8 cellular contexts compared by ENCODE assay signal in the genomic region with DNA sequence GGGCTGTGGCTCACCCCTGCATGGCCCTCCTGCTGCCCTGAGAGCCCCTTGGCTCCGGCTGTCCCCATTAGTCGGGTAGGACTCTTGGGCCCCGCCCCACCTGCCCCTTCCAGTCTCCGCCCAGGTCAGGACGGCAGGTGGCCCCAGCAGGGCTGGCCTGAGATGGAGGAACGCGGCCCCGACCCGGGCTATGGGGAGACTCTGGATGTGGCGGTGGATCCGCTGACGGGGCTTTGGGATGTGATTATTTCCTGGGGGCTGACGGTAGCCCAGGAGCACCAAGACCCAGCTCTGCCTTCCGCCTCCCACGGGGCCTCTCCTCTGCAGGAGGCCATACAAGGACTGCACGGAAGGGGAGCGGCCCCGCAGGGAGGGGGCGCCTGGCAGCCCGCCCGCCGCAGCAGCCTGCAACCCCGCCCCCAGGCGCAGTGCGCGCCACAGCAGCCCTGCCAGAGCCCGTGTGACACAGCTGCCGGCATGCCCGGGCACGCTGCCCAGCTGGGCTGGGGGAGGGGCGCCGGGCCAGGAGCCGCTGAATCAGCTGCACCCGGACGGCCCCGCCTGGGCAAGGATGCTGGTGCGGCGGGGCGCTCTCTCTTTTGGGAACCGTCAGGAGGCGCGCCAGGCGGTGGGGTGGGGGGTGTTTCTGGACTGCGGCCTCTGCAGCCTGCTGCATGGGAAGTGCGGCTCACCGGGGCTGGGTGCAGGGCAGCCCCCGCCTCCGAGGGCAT. TPM values are rescaled to one million over a fixed set of nuclear protein-coding genes. Genes with fewer than 3 reads are reported as not detected.
A peak's percentile ranks its signal among the peaks of the same experiment; 100 is the strongest.
DNase-seq lines count a peak whose midpoint lies in the region; ATAC-seq and TF ChIP-seq lines count a peak whose summit lies in the region.

No MANE protein-coding gene starts in this region.

- peaks cover 2% of the 10 kb centered on the region for H3K36me3 Mint-ChIP-seq in endodermal cell (ENCODE audit: low read depth)

- H3K9me3 Mint-ChIP-seq in endodermal cell = no peaks in the 10 kb centered on the region

- ATAC-seq in GM21381 (IDR thresholded peaks at IDR 0.05; ENCODE audit: unreplicated experiment) = peak; percentile 72

- H3K9ac ChIP-seq in endodermal cell (ENCODE audit: extremely low read depth, low read length, poor library complexity, severe bottlenecking) = no peak overlapping the region

- H3K4me3 ChIP-seq in endodermal cell (ENCODE audit: low read length) (peak overlapping the region; percentile 49), mononuclear cell (ENCODE audit: low read length) (peak overlapping the region; percentile 35)

- peak overlapping the region; percentile 43 for H3K4me3 Mint-ChIP-seq in endodermal cell

- TF ChIP-seq CTCF in endodermal cell (conservative IDR thresholded peaks at IDR 0.05) = no peak

- H3K9me3 ChIP-seq in endodermal cell (ENCODE audit: control insufficient read depth, low read length) (no peaks in the 10 kb centered on the region), mononuclear cell (ENCODE audit: low read depth, low read length) (no peaks in the 10 kb centered on the region)

- DNase-seq in COR-L47 (lab: John Stamatoyannopoulos, UW) (peak; percentile 95), HT1080 (ENCODE audit: low read depth) (peak; percentile 96), NOMO-1 (lab: John Stamatoyannopoulos, UW; ENCODE audit: unreplicated experiment in 2 of 2) (peak; percentile 98 to 99), endodermal cell (peak; percentile 94)
- DNase-seq in activated CD8-positive, alpha-beta memory T cell treated with anti-CD3 and anti-CD28 coated beads, Interleukin-2, amount 50 U/mL, for 1 hour (ENCODE audit: extremely low read depth) = peak; percentile 66
- peak; percentile 86 to 90 for DNase-seq in stimulated activated CD8-positive, alpha-beta memory T cell treated with anti-CD3 and anti-CD28 coated beads, Interleukin-2, amount 100 ng/mL, for 48 hours (ENCODE audit: low read depth in 2 of 2)

- H3K36me3 ChIP-seq in endodermal cell (ENCODE audit: control insufficient read depth, insufficient read depth, low read length) = no peaks in the 10 kb centered on the region

- WGBS in endodermal cell (ENCODE audit: insufficient coverage in 1 of 2, insufficient read length in 1 of 2), 2 experiments = 5 to 8% methylated on average over 12 to 48 of the region's 48 CpGs

- H3K27me3 Mint-ChIP-seq in endodermal cell (ENCODE audit: insufficient read depth) = peaks cover 11% of the 10 kb centered on the region

- no peaks in the 10 kb centered on the region for H3K27me3 ChIP-seq in endodermal cell (ENCODE audit: control insufficient read depth, insufficient read depth, low read length, poor library complexity, severe bottlenecking)
- no peaks in the 10 kb centered on the region for H3K27me3 ChIP-seq in mononuclear cell (ENCODE audit: insufficient read depth, low read length)

- H3K27ac ChIP-seq in endodermal cell (ENCODE audit: low read depth, low read length) = peak overlapping the region; percentile 36

- H3K4me1 ChIP-seq in endodermal cell (ENCODE audit: control insufficient read depth, insufficient read depth, low read length) (no peaks in the 10 kb centered on the region), mononuclear cell (ENCODE audit: insufficient read depth, low read length) (peaks cover 80% of the 10 kb centered on the region)

- no peak overlapping the region for H3K27ac Mint-ChIP-seq in endodermal cell

- peaks cover 2% of the 10 kb centered on the region for H3K4me1 Mint-ChIP-seq in endodermal cell

RNA-seq across cellular contexts. Expression of a gene that starts 9.2 kb away (rescaled TPM):
- 47.1 and 63.7 TPM in 2 replicates for total RNA-seq in HT1080 (2014; rRNA removed; shearing (Covaris generic))
- polyA plus RNA-seq in HT1080 (2015; cell fraction: cytosol; rRNA removed) = 35.4 and 44.7 TPM in 2 replicates
- 24.3 and 30.3 TPM in 2 replicates for polyA plus RNA-seq in HT1080 (2015; cell fraction: nucleus; rRNA removed)
- total RNA-seq in endodermal cell = 10 to 100 TPM; 56.4 to 58.4 TPM
- 28.9 TPM for polyA plus RNA-seq in endodermal cell (2013, experiment 1 of 2)
- polyA plus RNA-seq in endodermal cell (2013, experiment 2 of 2) = 28.8 TPM
- total RNA-seq in mononuclear cell = 5.6 TPM

RNA-seq across cellular contexts. Expression of a gene that starts 14.4 kb away (rescaled TPM):
- 24.2 and 28.3 TPM in 2 replicates for total RNA-seq in HT1080 (2014; rRNA removed; shearing (Covaris generic))
- polyA plus RNA-seq in HT1080 (2015; cell fraction: cytosol; rRNA removed) = 16.1 and 18.1 TPM in 2 replicates
- polyA plus RNA-seq in HT1080 (2015; cell fraction: nucleus; rRNA removed) = 19.8 and 22.2 TPM in 2 replicates
- 10 to 100 TPM; 12.4 to 16.7 TPM for total RNA-seq in endodermal cell
- 6.4 TPM for polyA plus RNA-seq in endodermal cell (2013, experiment 1 of 2)
- 6.8 TPM for polyA plus RNA-seq in endodermal cell (2013, experiment 2 of 2)
- total RNA-seq in mononuclear cell = 9.2 TPM

Comparison
In these comparisons a context has a peak if more than half of its experiments do, and no peak if none do; other contexts are left out.
1. Peak in every context shown above with its lines: DNase-seq, ATAC-seq, H3K4me3 ChIP-seq and H3K27ac ChIP-seq.